ENCODE assay signal across 17 cellular contexts in the genomic region with DNA sequence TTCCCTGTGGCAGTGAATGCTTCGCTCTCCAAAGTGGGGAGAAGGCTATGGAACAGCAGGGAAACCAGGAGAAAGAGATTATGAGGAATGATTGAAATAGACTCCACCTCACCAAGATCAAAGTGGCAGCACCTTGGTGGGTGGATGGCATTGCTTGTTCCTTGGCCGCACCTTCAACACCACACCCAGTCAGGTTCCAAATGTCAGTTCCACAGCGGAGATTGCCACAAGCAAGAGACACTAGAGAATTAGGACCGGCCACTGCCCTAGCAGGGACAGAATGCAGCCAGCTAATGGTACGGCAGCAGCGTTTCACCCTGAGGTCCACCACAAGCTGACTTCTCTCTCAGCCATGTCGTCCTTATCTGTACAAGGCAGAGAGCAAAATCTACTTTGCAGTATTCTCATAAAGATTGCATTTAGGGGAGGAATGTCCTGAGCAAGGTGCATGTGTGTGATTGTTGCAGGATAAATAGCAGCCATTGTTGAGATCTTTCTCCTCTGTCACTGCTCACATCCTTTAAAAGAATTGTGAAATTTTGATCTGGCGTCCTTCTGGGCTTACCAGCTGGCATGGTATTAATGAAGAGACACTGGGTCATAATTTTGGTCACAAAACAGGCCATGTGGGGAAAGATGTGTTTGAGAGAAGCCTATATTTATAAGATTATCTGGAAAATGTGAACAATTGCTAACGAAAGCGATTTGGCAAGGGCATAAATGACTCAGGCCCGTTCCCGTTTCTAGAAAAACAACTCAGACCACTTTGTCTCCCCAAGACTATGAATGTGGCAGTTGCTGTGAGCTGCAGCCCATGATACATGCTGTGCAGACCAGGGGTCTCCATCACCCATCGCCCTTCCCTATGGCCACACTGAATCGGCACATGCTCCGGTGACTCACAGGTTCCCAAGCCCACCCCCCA.
DNase-seq lines count a peak whose midpoint lies in the region; ATAC-seq, FAIRE-seq and TF ChIP-seq lines count a peak whose summit lies in the region.
"Had no signal": no experiment of that assay in that cellular context is flagged by ENCODE, and none has a peak within 500 bp of the region (broad histone marks: within the 10 kb centered on the region; RNA-seq: fewer than 3 reads in every experiment).

No MANE protein-coding gene starts in this region.

- H3K27me3 ChIP-seq in OCI-LY3 (ENCODE audit: low read depth, low read length) (no peaks in the 10 kb centered on the region), dorsolateral prefrontal cortex (peaks cover 0 to 36% (median 0%) of the 10 kb centered on the region in 45 donors), small intestine (ENCODE audit: control insufficient read depth in 2 of 2, insufficient read depth in 2 of 2, low read length in 2 of 2) (no peaks in the 10 kb centered on the region)

- H3K4me3 Mint-ChIP-seq in activated T-cell treated with anti-CD3 and anti-CD28 coated beads, Interleukin-2, amount 50 U/mL, for 72 hours, result peak overlapping the region in 1 of 2 donors; percentile 56
- H3K4me3 Mint-ChIP-seq: activated naive CD8-positive, alpha-beta T cell treated with anti-CD3 and anti-CD28 coated beads, Interleukin-2, amount 10 ng/mL, durations not matched to agents 7 days and 5 days; T-helper 2 cell treated with Interferon-gamma antibody and Interleukin-4, amounts not matched to agents 5 μg/mL and 100 μg/mL, for 36 hours had no signal

- H3K36me3 ChIP-seq in OCI-LY3 (replicated peaks; ENCODE audit: low read depth, low read length) (no peaks in the 10 kb centered on the region), small intestine (ENCODE audit: control insufficient read depth in 2 of 2, insufficient read depth in 2 of 2, low read length in 2 of 2) (no peaks in the 10 kb centered on the region)
- H3K36me3 ChIP-seq: spleen, thoracic aorta had no signal

- peaks cover 0 to 3% of the 10 kb centered on the region in 2 donors for H3K36me3 Mint-ChIP-seq in activated T-cell treated with anti-CD3 and anti-CD28 coated beads, Interleukin-2, amount 50 U/mL, for 72 hours (ENCODE audit: insufficient read depth in 2 of 2)

- H3K9me3 Mint-ChIP-seq in activated T-cell treated with anti-CD3 and anti-CD28 coated beads, Interleukin-2, amount 50 U/mL, for 72 hours, result peaks cover 0 to 2% of the 10 kb centered on the region in 2 donors
- H3K9me3 Mint-ChIP-seq: T-helper 2 cell treated with Interferon-gamma antibody and Interleukin-4, amounts not matched to agents 5 μg/mL and 100 μg/mL, for 36 hours had no signal

- no peak overlapping the region for H2AFZ ChIP-seq in OCI-LY3 (ENCODE audit: low read depth, low read length)

- TF ChIP-seq CTCF in OCI-LY3 (IDR thresholded peaks at IDR 0.05; ENCODE audit: low read depth, low read length) (no peak), dorsolateral prefrontal cortex (IDR thresholded peaks at IDR 0.05 in 54 of 56, conservative IDR thresholded peaks at IDR 0.05 in 2 of 56; ENCODE audit: low read depth in 1 of 56, partially characterized antibody in 56 of 56) (no peak)

- no peak for FAIRE-seq in small intestine (lab: Jason Lieb, UNC)
- FAIRE-seq: colon had no signal

- H3K27ac ChIP-seq in OCI-LY3 (ENCODE audit: low read length), result no peak overlapping the region
- no peak overlapping the region for H3K27ac ChIP-seq in dorsolateral prefrontal cortex
- no peak overlapping the region for H3K27ac ChIP-seq in small intestine (ENCODE audit: low read depth in 1 of 2, low read length in 1 of 2)
- H3K27ac ChIP-seq: spleen, thoracic aorta had no signal

- H3K9ac ChIP-seq in OCI-LY3 (ENCODE audit: low read length), result no peak overlapping the region

- peak; percentile 27 to 42 for ATAC-seq in activated T-cell treated with anti-CD3 and anti-CD28 coated beads, Interleukin-2, amount 50 U/mL, for 72 hours (replicated peaks in 1 of 2)
- no peak for ATAC-seq in GM19455 (IDR thresholded peaks at IDR 0.05; ENCODE audit: unreplicated experiment)
- no peak for ATAC-seq in HG03439 (IDR thresholded peaks at IDR 0.05; ENCODE audit: unreplicated experiment)

- peaks cover 48% of the 10 kb centered on the region for H3K4me1 Mint-ChIP-seq in activated T-cell treated with anti-CD3 and anti-CD28 coated beads, Interleukin-2, amount 50 U/mL, for 72 hours (ENCODE audit: low read depth)

- DNase-seq in activated T-cell treated with anti-CD3 and anti-CD28 coated beads, Interleukin-2, amount 50 U/mL, for 72 hours, result no peak
- DNase-seq in activated T-cell treated with anti-CD3 and anti-CD28 coated beads, Interleukin-2, amount 50 U/mL, for 1 hour, result no peak
- DNase-seq in dorsolateral prefrontal cortex, result no peak
- DNase-seq in small intestine, result peak; percentile 87
- no peak for DNase-seq in T-helper 2 cell
- DNase-seq: activated naive CD8-positive, alpha-beta T cell treated with anti-CD3 and anti-CD28 coated beads, Interleukin-2, amount 10 ng/mL, durations not matched to agents 7 days and 5 days; KBM-7; NCI-H1694 treated with DMSO at 0.1 percent for 48 hours; NCI-H524 treated with DMSO at 0.1 percent for 48 hours; nucleus accumbens; spleen had no signal

- H3K4me2 ChIP-seq in OCI-LY3 (ENCODE audit: low read length), result peak overlapping the region; percentile 45

- no peak overlapping the region for H3K4me3 ChIP-seq in OCI-LY3 (ENCODE audit: low read length)
- peak overlapping the region in 33 of 59 donors; percentile 7 to 51 (median 32) for H3K4me3 ChIP-seq in dorsolateral prefrontal cortex
- no peak overlapping the region for H3K4me3 ChIP-seq in small intestine (ENCODE audit: low read depth in 1 of 2, low read length in 2 of 2)
- H3K4me3 ChIP-seq: spleen, thoracic aorta had no signal

- peaks cover 42% of the 10 kb centered on the region for H3K4me1 ChIP-seq in OCI-LY3 (ENCODE audit: low read length)
- H3K4me1 ChIP-seq in small intestine (ENCODE audit: control insufficient read depth in 2 of 2, insufficient read depth in 1 of 2, low read depth in 1 of 2, low read length in 1 of 2), result peaks cover 0 to 5% of the 10 kb centered on the region in 2 donors

- H3K79me2 ChIP-seq in OCI-LY3 (ENCODE audit: low read length), result no peaks in the 10 kb centered on the region

- H4K20me1 ChIP-seq in OCI-LY3 (ENCODE audit: insufficient read depth, low read length), result no peaks in the 10 kb centered on the region

- H3K27me3 Mint-ChIP-seq in activated T-cell treated with anti-CD3 and anti-CD28 coated beads, Interleukin-2, amount 50 U/mL, for 72 hours (ENCODE audit: low read depth), result peaks cover 8% of the 10 kb centered on the region

- H3K27ac Mint-ChIP-seq in activated T-cell treated with anti-CD3 and anti-CD28 coated beads, Interleukin-2, amount 50 U/mL, for 72 hours, result no peak overlapping the region
- H3K27ac Mint-ChIP-seq: activated naive CD8-positive, alpha-beta T cell treated with anti-CD3 and anti-CD28 coated beads, Interleukin-2, amount 10 ng/mL, durations not matched to agents 7 days and 5 days; T-helper 2 cell treated with Interferon-gamma antibody and Interleukin-4, amounts not matched to agents 5 μg/mL and 100 μg/mL, for 36 hours had no signal

- H3K9me3 ChIP-seq in OCI-LY3 (ENCODE audit: insufficient read depth, low read length), result no peaks in the 10 kb centered on the region
- no peaks in the 10 kb centered on the region for H3K9me3 ChIP-seq in small intestine (ENCODE audit: control insufficient read depth, low read depth)
- H3K9me3 ChIP-seq: spleen, thoracic aorta had no signal

- intact Hi-C loops in dorsolateral prefrontal cortex (cut with DNase I), result no loop called here

- WGBS in small intestine, 3 donors, result 44 to 73% (median 62%) methylated on average over 15 of the region's 15 CpGs

Comparison
In these comparisons a context has a peak if more than half of its experiments do, and no peak if none do; other contexts are left out.
1. ATAC-seq: peak in activated T-cell treated with anti-CD3 and anti-CD28 coated beads, Interleukin-2, amount 50 U/mL, for 72 hours (2 of 2); none in GM19455 (single experiment) and HG03439 (single experiment).
2. H3K4me3 ChIP-seq: peak in dorsolateral prefrontal cortex (33 of 59); none in OCI-LY3 (single experiment) and small intestine (0 of 2).